1 cellular context compared by ENCODE assay signal in the genomic region with DNA sequence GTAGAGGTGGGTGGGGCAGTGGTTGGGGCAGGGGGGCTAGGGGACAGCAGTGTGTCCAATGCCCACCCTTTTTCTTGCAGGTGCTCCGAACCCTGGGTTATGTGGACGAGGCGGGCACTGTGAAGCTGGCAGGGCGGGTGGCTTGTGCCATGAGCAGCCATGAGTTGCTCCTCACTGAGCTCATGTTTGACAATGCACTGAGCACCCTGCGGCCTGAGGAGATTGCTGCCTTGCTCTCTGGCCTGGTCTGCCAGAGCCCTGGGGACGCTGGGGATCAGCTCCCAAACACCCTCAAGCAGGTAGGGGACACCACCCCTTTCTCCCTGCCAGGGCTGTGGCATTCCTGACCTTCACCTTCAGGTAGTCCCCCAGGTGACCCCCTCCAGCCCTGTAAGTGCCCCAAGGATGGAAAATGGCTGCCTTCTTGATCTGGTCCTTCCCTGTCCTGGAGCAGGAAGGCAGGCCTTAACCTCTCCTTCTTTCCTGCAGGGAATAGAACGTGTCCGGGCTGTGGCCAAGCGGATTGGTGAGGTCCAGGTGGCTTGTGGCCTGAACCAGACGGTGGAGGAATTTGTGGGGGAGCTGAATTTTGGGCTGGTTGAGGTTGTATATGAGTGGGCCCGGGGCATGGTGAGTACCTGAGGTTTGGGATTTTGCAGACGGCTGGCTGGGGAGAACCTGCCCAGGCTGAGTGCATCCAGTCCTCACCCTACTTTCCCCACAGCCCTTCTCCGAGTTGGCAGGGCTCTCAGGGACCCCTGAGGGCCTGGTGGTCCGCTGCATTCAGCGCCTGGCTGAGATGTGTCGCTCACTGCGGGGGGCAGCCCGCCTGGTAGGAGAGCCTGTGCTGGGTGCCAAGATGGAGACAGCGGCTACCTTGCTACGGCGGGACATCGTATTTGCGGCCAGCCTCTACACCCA.
TF ChIP-seq lines count a peak whose summit lies in the region.

No MANE protein-coding gene starts in this region.

TF ChIP-seq in HEK293, 187 proteins besides CTCF, POLR2A, EP300 and RAD21 (continued from another document):
- TF ChIP-seq, protein P1, sequence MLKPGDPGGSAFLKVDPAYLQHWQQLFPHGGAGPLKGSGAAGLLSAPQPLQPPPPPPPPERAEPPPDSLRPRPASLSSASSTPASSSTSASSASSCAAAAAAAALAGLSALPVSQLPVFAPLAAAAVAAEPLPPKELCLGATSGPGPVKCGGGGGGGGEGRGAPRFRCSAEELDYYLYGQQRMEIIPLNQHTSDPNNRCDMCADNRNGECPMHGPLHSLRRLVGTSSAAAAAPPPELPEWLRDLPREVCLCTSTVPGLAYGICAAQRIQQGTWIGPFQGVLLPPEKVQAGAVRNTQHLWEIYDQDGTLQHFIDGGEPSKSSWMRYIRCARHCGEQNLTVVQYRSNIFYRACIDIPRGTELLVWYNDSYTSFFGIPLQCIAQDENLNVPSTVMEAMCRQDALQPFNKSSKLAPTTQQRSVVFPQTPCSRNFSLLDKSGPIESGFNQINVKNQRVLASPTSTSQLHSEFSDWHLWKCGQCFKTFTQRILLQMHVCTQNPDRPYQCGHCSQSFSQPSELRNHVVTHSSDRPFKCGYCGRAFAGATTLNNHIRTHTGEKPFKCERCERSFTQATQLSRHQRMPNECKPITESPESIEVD (tag by site-specific recombination; IDR thresholded peaks at IDR 0.05): no peak
- TF ChIP-seq, protein P2, sequence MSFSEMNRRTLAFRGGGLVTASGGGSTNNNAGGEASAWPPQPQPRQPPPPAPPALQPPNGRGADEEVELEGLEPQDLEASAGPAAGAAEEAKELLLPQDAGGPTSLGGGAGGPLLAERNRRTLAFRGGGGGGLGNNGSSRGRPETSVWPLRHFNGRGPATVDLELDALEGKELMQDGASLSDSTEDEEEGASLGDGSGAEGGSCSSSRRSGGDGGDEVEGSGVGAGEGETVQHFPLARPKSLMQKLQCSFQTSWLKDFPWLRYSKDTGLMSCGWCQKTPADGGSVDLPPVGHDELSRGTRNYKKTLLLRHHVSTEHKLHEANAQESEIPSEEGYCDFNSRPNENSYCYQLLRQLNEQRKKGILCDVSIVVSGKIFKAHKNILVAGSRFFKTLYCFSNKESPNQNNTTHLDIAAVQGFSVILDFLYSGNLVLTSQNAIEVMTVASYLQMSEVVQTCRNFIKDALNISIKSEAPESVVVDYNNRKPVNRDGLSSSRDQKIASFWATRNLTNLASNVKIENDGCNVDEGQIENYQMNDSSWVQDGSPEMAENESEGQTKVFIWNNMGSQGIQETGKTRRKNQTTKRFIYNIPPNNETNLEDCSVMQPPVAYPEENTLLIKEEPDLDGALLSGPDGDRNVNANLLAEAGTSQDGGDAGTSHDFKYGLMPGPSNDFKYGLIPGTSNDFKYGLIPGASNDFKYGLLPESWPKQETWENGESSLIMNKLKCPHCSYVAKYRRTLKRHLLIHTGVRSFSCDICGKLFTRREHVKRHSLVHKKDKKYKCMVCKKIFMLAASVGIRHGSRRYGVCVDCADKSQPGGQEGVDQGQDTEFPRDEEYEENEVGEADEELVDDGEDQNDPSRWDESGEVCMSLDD (tag by site-specific recombination; IDR thresholded peaks at IDR 0.05): no peak
- TF ChIP-seq ZNF558 (tag by site-specific recombination; IDR thresholded peaks at IDR 0.05): no peak
- no peak for TF ChIP-seq ZNF132 (tag by site-specific recombination; IDR thresholded peaks at IDR 0.05; ENCODE audit: borderline replicate concordance)
- TF ChIP-seq ZNF394 (tag by site-specific recombination; IDR thresholded peaks at IDR 0.05; ENCODE audit: borderline replicate concordance): no peak
- TF ChIP-seq SP3 (tag by site-specific recombination; IDR thresholded peaks at IDR 0.05): no peak
- no peak for TF ChIP-seq YY1 (tag by site-specific recombination; IDR thresholded peaks at IDR 0.05)
- TF ChIP-seq ZNF654 (tag by site-specific recombination; IDR thresholded peaks at IDR 0.05; ENCODE audit: low read depth): no peak
- no peak for TF ChIP-seq ZNF624 (tag by site-specific recombination; IDR thresholded peaks at IDR 0.05)
- TF ChIP-seq ZNF48 (tag by site-specific recombination; IDR thresholded peaks at IDR 0.05): no peak
